In the genomic region with DNA sequence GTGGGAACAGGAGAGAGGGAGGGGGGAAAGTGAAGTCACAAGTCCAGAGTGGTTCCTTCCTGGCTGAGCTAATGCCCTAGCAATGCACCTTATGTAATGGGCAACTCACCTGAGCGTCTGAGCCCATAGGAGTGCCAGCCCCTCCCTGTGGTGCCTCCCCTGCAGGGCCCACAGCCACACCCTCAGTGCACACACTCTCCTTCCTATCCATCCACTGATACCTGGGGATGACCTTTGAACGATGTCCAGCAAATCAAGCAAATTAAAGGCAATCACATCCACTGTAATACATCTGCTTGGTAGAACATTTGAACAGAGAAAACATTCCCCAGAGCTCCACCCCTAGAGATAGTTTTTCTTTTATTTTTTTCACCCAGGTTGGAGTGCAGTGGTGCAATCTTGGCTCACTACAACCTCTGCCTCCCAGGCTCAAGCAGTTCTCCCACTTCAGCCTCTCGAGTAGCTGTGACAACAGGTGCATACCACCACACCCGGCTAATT, we compare ENCODE assay signal across 3 cellular contexts.
TF ChIP-seq lines count a peak whose summit lies in the region.

No MANE protein-coding gene starts in this region.

TF ChIP-seq in SK-N-SH, 30 proteins besides CTCF, POLR2A, EP300 and RAD21:
- no peak for TF ChIP-seq CHD2 (IDR thresholded peaks at IDR 0.05; ENCODE audit: low read length, partially characterized antibody)
- no peak for TF ChIP-seq FOXJ3 (CRISPR knock-in tag; IDR thresholded peaks at IDR 0.05)
- TF ChIP-seq TAF1 (IDR thresholded peaks at IDR 0.05; ENCODE audit: borderline replicate concordance, low read depth, low read length) = no peak
- TF ChIP-seq GATA2 (CRISPR knock-in tag; IDR thresholded peaks at IDR 0.05) = no peak
- TF ChIP-seq JUND (IDR thresholded peaks at IDR 0.05) = no peak
- no peak for TF ChIP-seq EZH2phosphoT487 (IDR thresholded peaks at IDR 0.05; ENCODE audit: borderline replicate concordance, low read depth)
- TF ChIP-seq, protein P1, sequence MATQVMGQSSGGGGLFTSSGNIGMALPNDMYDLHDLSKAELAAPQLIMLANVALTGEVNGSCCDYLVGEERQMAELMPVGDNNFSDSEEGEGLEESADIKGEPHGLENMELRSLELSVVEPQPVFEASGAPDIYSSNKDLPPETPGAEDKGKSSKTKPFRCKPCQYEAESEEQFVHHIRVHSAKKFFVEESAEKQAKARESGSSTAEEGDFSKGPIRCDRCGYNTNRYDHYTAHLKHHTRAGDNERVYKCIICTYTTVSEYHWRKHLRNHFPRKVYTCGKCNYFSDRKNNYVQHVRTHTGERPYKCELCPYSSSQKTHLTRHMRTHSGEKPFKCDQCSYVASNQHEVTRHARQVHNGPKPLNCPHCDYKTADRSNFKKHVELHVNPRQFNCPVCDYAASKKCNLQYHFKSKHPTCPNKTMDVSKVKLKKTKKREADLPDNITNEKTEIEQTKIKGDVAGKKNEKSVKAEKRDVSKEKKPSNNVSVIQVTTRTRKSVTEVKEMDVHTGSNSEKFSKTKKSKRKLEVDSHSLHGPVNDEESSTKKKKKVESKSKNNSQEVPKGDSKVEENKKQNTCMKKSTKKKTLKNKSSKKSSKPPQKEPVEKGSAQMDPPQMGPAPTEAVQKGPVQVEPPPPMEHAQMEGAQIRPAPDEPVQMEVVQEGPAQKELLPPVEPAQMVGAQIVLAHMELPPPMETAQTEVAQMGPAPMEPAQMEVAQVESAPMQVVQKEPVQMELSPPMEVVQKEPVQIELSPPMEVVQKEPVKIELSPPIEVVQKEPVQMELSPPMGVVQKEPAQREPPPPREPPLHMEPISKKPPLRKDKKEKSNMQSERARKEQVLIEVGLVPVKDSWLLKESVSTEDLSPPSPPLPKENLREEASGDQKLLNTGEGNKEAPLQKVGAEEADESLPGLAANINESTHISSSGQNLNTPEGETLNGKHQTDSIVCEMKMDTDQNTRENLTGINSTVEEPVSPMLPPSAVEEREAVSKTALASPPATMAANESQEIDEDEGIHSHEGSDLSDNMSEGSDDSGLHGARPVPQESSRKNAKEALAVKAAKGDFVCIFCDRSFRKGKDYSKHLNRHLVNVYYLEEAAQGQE (IDR thresholded peaks at IDR 0.05; ENCODE audit: low read depth, low read length) = no peak
- TF ChIP-seq POLR2AphosphoS5 (IDR thresholded peaks at IDR 0.05; ENCODE audit: low read depth, low read length) = no peak

TF ChIP-seq in SK-N-SH treated with all-trans-retinoic acid at 6 μM for 48 hours, 23 proteins besides CTCF, POLR2A, EP300 and RAD21 (continued from another document):
- no peak for TF ChIP-seq ISL1 (CRISPR knock-in tag; IDR thresholded peaks at IDR 0.05)
- TF ChIP-seq ZNF8 (CRISPR knock-in tag; IDR thresholded peaks at IDR 0.05) = no peak
- no peak for TF ChIP-seq ARNTL (CRISPR knock-in tag; IDR thresholded peaks at IDR 0.05; ENCODE audit: borderline replicate concordance, low read depth)
- TF ChIP-seq TCF4 (CRISPR knock-in tag; IDR thresholded peaks at IDR 0.05; ENCODE audit: borderline replicate concordance) = no peak
- TF ChIP-seq TSHZ2 (CRISPR knock-in tag; IDR thresholded peaks at IDR 0.05) = no peak
- TF ChIP-seq ZFP30 (CRISPR knock-in tag; IDR thresholded peaks at IDR 0.05) = no peak
- TF ChIP-seq, protein P2, sequence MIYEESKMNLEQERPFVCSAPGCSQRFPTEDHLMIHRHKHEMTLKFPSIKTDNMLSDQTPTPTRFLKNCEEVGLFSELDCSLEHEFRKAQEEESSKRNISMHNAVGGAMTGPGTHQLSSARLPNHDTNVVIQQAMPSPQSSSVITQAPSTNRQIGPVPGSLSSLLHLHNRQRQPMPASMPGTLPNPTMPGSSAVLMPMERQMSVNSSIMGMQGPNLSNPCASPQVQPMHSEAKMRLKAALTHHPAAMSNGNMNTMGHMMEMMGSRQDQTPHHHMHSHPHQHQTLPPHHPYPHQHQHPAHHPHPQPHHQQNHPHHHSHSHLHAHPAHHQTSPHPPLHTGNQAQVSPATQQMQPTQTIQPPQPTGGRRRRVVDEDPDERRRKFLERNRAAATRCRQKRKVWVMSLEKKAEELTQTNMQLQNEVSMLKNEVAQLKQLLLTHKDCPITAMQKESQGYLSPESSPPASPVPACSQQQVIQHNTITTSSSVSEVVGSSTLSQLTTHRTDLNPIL (CRISPR knock-in tag; IDR thresholded peaks at IDR 0.05; ENCODE audit: low read depth) = no peak
- TF ChIP-seq ESRRG (CRISPR knock-in tag; IDR thresholded peaks at IDR 0.05) = no peak
- TF ChIP-seq ZNF565 (CRISPR knock-in tag; conservative IDR thresholded peaks at IDR 0.05; ENCODE audit: low read depth) = no peak
- no peak for TF ChIP-seq GLIS3 (CRISPR knock-in tag; IDR thresholded peaks at IDR 0.05)

TF ChIP-seq in H1, 55 proteins besides CTCF, POLR2A, EP300 and RAD21 (continued from another document):
- TF ChIP-seq POLR2AphosphoS5 (IDR thresholded peaks at IDR 0.05; ENCODE audit: low read depth, low read length) = no peak
- no peak for TF ChIP-seq SP2 (IDR thresholded peaks at IDR 0.05; ENCODE audit: low read length)
- no peak for TF ChIP-seq E2F6 (IDR thresholded peaks at IDR 0.05)
- no peak for TF ChIP-seq SAP30 (IDR thresholded peaks at IDR 0.05; ENCODE audit: insufficient read depth, insufficient replicate concordance, low read length)
- no peak for TF ChIP-seq JUND (IDR thresholded peaks at IDR 0.05; ENCODE audit: low read length)
- TF ChIP-seq SIN3A (conservative IDR thresholded peaks at IDR 0.05 in 1 of 2, IDR thresholded peaks at IDR 0.05 in 1 of 2; ENCODE audit: low read depth in 1 of 2, low read length in 2 of 2) = no peak
- TF ChIP-seq, protein P3, sequence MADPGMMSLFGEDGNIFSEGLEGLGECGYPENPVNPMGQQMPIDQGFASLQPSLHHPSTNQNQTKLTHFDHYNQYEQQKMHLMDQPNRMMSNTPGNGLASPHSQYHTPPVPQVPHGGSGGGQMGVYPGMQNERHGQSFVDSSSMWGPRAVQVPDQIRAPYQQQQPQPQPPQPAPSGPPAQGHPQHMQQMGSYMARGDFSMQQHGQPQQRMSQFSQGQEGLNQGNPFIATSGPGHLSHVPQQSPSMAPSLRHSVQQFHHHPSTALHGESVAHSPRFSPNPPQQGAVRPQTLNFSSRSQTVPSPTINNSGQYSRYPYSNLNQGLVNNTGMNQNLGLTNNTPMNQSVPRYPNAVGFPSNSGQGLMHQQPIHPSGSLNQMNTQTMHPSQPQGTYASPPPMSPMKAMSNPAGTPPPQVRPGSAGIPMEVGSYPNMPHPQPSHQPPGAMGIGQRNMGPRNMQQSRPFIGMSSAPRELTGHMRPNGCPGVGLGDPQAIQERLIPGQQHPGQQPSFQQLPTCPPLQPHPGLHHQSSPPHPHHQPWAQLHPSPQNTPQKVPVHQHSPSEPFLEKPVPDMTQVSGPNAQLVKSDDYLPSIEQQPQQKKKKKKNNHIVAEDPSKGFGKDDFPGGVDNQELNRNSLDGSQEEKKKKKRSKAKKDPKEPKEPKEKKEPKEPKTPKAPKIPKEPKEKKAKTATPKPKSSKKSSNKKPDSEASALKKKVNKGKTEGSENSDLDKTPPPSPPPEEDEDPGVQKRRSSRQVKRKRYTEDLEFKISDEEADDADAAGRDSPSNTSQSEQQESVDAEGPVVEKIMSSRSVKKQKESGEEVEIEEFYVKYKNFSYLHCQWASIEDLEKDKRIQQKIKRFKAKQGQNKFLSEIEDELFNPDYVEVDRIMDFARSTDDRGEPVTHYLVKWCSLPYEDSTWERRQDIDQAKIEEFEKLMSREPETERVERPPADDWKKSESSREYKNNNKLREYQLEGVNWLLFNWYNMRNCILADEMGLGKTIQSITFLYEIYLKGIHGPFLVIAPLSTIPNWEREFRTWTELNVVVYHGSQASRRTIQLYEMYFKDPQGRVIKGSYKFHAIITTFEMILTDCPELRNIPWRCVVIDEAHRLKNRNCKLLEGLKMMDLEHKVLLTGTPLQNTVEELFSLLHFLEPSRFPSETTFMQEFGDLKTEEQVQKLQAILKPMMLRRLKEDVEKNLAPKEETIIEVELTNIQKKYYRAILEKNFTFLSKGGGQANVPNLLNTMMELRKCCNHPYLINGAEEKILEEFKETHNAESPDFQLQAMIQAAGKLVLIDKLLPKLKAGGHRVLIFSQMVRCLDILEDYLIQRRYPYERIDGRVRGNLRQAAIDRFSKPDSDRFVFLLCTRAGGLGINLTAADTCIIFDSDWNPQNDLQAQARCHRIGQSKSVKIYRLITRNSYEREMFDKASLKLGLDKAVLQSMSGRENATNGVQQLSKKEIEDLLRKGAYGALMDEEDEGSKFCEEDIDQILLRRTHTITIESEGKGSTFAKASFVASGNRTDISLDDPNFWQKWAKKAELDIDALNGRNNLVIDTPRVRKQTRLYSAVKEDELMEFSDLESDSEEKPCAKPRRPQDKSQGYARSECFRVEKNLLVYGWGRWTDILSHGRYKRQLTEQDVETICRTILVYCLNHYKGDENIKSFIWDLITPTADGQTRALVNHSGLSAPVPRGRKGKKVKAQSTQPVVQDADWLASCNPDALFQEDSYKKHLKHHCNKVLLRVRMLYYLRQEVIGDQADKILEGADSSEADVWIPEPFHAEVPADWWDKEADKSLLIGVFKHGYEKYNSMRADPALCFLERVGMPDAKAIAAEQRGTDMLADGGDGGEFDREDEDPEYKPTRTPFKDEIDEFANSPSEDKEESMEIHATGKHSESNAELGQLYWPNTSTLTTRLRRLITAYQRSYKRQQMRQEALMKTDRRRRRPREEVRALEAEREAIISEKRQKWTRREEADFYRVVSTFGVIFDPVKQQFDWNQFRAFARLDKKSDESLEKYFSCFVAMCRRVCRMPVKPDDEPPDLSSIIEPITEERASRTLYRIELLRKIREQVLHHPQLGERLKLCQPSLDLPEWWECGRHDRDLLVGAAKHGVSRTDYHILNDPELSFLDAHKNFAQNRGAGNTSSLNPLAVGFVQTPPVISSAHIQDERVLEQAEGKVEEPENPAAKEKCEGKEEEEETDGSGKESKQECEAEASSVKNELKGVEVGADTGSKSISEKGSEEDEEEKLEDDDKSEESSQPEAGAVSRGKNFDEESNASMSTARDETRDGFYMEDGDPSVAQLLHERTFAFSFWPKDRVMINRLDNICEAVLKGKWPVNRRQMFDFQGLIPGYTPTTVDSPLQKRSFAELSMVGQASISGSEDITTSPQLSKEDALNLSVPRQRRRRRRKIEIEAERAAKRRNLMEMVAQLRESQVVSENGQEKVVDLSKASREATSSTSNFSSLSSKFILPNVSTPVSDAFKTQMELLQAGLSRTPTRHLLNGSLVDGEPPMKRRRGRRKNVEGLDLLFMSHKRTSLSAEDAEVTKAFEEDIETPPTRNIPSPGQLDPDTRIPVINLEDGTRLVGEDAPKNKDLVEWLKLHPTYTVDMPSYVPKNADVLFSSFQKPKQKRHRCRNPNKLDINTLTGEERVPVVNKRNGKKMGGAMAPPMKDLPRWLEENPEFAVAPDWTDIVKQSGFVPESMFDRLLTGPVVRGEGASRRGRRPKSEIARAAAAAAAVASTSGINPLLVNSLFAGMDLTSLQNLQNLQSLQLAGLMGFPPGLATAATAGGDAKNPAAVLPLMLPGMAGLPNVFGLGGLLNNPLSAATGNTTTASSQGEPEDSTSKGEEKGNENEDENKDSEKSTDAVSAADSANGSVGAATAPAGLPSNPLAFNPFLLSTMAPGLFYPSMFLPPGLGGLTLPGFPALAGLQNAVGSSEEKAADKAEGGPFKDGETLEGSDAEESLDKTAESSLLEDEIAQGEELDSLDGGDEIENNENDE (IDR thresholded peaks at IDR 0.05; ENCODE audit: insufficient replicate concordance, low read length) = no peak
- no peak for TF ChIP-seq CTBP2 (IDR thresholded peaks at IDR 0.05; ENCODE audit: borderline replicate concordance, insufficient read depth, insufficient read length, low read length)
